ENCODE assay signal across 20 cellular contexts in the genomic region with DNA sequence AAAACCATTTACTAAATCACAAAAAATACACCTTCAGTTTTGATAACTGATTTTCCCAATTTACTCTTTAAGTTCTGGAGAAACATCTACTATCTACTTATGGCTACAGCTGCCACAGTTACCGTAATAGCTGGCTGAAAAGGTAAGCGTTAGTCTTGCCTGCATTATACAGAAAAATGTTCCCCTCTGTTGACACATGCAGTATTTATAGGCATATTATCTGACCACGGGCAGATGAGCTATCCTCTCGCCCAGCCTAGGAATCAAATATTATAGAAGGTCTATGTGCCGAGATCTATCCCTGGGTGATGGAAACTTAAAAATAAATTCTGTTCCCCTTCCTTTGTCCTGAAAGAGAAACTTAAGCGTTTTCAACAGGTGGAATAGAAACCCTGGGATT.
"Had no signal": no experiment of that assay in that cellular context is flagged by ENCODE, and none has a peak within 500 bp of the region (broad histone marks: within the 10 kb centered on the region; RNA-seq: fewer than 3 reads in every experiment).

No MANE protein-coding gene starts in this region.

- H3K27me3 ChIP-seq: body of pancreas, thyroid gland, upper lobe of right lung had no signal

- H3K9me3 ChIP-seq: body of pancreas, thyroid gland, upper lobe of right lung had no signal

- H3K36me3 ChIP-seq: thyroid gland, upper lobe of right lung had no signal

- H3K4me3 ChIP-seq: body of pancreas, lung, skin epidermis, thyroid gland, upper lobe of right lung had no signal

- ATAC-seq: body of pancreas, left colon, natural killer cell, upper lobe of right lung had no signal

- H3K4me1 ChIP-seq: body of pancreas, upper lobe of right lung had no signal

- H3K27ac ChIP-seq: body of pancreas, skin epidermis, thyroid gland, upper lobe of right lung, WERI-Rb-1 had no signal

- DNase-seq: activated CD4-positive, alpha-beta T cell treated with anti-CD3 and anti-CD28 coated beads, Interleukin-2, amount 50 U/mL, for 1 hour; activated CD4-positive, CD25-positive, alpha-beta regulatory T cell treated with anti-CD3 and anti-CD28 coated beads, Interleukin-2, amount 50 U/mL, for 72 hours; activated gamma-delta T cell treated with Interleukin-2 at 50 U/mL for 16 hours; activated T-cell treated with anti-CD3 and anti-CD28 coated beads, Interleukin-2, amount 50 U/mL, for 1 hour; anterior cingulate cortex; body of pancreas; caudate nucleus; dermis blood vessel endothelial cell; effector CD8-positive, alpha-beta T cell; erythroblast; foreskin fibroblast; left colon; natural killer cell; stimulated activated CD4-positive, alpha-beta T cell treated with anti-CD3 and anti-CD28 coated beads, Interleukin-1b, Interleukin-23, amount 100 ng/mL, for 48 hours; substantia nigra; thyroid gland; upper lobe of right lung; WERI-Rb-1 had no signal
